Comparison of ENCODE assay signal across 8 cellular contexts in the genomic region with DNA sequence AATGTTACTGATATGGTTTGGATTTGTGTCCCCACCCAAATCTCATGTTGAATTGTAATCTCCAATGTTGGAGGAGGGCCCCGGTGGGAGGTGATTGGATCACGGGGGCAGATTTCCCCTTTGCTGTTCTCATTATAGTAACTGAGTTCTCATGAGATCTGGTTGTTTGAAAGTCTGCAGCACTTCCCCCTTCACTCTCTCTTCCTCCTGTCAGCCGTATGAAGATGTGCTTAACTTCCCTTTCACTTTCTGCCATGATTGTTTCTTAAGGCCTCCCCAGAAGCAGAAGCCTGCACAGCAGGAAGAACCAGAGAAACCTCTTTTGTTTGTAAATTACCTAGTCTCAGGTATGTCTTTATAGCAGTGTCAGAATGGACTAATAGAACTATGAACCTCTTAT. TPM values are rescaled to one million over a fixed set of nuclear protein-coding genes. Genes with fewer than 3 reads are reported as not detected.
DNase-seq lines count a peak whose midpoint lies in the region; ATAC-seq and TF ChIP-seq lines count a peak whose summit lies in the region.

No MANE protein-coding gene starts in this region.

- H3K27me3 Mint-ChIP-seq in chondrocyte (ENCODE audit: low read depth): no peaks in the 10 kb centered on the region

- ATAC-seq in GM19467 (IDR thresholded peaks at IDR 0.05; ENCODE audit: unreplicated experiment) (peak; percentile 93), HG02870 (IDR thresholded peaks at IDR 0.05; ENCODE audit: unreplicated experiment) (no peak)

- H3K4me3 ChIP-seq in GM06990 (replicated peaks; ENCODE audit: low read depth, low read length): no peak overlapping the region

- no peaks in the 10 kb centered on the region for H3K27me3 ChIP-seq in GM06990 (replicated peaks; ENCODE audit: control insufficient read depth, insufficient read depth, low read length)

- in situ Hi-C loops in KBM-7 (cut with MboI; ENCODE audit: low pct_unique_long_range_greater_than_20kb, low sequenced_read_pairs): no loop called here

- H3K36me3 ChIP-seq in GM06990 (ENCODE audit: control insufficient read depth, insufficient read depth, low read length): no peaks in the 10 kb centered on the region

- peaks cover 4% of the 10 kb centered on the region for H3K9me3 Mint-ChIP-seq in chondrocyte (ENCODE audit: low read depth)

- peaks cover 9% of the 10 kb centered on the region for H3K4me1 Mint-ChIP-seq in chondrocyte (ENCODE audit: low read depth)

- H3K4me3 Mint-ChIP-seq in chondrocyte (ENCODE audit: unreplicated experiment): no peak overlapping the region

- TF ChIP-seq CTCF in GM06990 (IDR thresholded peaks at IDR 0.05; ENCODE audit: insufficient read depth, low read length, poor library complexity, severe bottlenecking): no peak
- no peak for TF ChIP-seq CTCF in chondrocyte (IDR thresholded peaks at IDR 0.05)

- DNase-seq in GM06990 (ENCODE audit: extremely low read depth, insufficient read length) (peak; percentile 58), KBM-7 (peak; percentile 83), chondrocyte (ENCODE audit: low spot score) (no peak), NCI-H226 (no peak)
- no peak for DNase-seq in effector CD8-positive, alpha-beta T cell (lab: John Stamatoyannopoulos, UW)
- no peak for DNase-seq in activated effector memory CD4-positive, alpha-beta T cell treated with Interleukin-2 at 50 U/mL for 16 hours

- H3K36me3 Mint-ChIP-seq in chondrocyte (ENCODE audit: low read depth): no peaks in the 10 kb centered on the region

- peak overlapping the region; percentile 3 for H3K27ac Mint-ChIP-seq in chondrocyte (ENCODE audit: unreplicated experiment)

RNA-seq across cellular contexts. Expression of a gene that starts 28.4 kb away (rescaled TPM):
- 24.0 to 28.7 TPM (median 24.0 TPM) in 3 replicates for total RNA-seq in chondrocyte

Comparison
In these comparisons a context has a peak if more than half of its experiments do, and no peak if none do; other contexts are left out.
1. DNase-seq: peak in GM06990 (single experiment) and KBM-7 (single experiment); none in chondrocyte (single experiment), effector CD8-positive, alpha-beta T cell (single experiment), NCI-H226 (single experiment) and activated effector memory CD4-positive, alpha-beta T cell treated with Interleukin-2 at 50 U/mL for 16 hours (single experiment).